In the genomic region with DNA sequence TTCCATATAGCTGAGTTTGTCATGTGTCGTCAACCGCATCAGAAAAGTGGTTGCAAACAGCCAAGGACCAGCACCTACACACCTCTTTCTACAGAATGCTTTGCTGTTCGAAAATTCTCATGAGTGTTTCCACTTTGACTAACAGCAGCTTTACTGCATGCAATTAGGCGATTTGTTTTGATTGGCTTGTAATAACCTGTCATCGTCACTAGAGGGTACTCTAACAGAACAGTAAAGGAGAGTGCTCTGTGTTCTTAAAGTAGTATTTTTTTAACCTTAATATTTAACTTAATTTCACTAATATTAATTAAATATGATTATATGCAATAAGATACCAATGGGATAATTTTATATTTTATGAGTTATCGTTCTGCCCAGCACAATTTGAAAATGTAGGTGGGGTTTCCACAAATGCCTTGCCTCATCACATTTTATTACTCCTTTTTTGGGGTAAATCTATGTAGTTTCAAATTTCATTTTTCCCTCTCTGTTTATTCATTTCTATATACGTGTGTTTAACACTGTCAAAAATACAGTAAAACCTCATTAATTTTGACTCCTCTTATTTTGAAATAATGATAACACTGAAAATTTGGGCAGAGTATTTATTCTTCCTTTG, we compare ENCODE assay signal across 8 cellular contexts.
DNase-seq lines count a peak whose midpoint lies in the region; TF ChIP-seq lines count a peak whose summit lies in the region.

No MANE protein-coding gene starts in this region.

- no peak for TF ChIP-seq EP300 in Ishikawa (IDR thresholded peaks at IDR 0.05; ENCODE audit: borderline replicate concordance)

- DNase-seq in NOMO-1 treated with DMSO at 0.1 percent for 48 hours (lab: John Stamatoyannopoulos, UW; ENCODE audit: unreplicated experiment) (peak; percentile 13), NOMO-1 treated with dmso at 0.1 percent for 144 hours (lab: John Stamatoyannopoulos, UW; ENCODE audit: unreplicated experiment) (no peak), GM23248 (peak; percentile 57), RKO (ENCODE audit: low spot score) (peak; percentile 58), epithelial cell of esophagus (ENCODE audit: low read depth) (peak; percentile 59), posterior cingulate gyrus (no peak)

- H3K9me3 ChIP-seq in GM23248 (ENCODE audit: low read depth) (no peaks in the 10 kb centered on the region), neutrophil (no peaks in the 10 kb centered on the region)

- H3K9me2 ChIP-seq in GM23248 (ENCODE audit: insufficient read depth) = no peaks in the 10 kb centered on the region

- H3K4me2 ChIP-seq in GM23248 (ENCODE audit: unreplicated experiment) = no peak overlapping the region

- TF ChIP-seq CTCF in epithelial cell of esophagus (IDR thresholded peaks at IDR 0.05; ENCODE audit: insufficient read depth, low read depth, low read length, missing control alignments) (peak; percentile 75), neutrophil (IDR thresholded peaks at IDR 0.05) (peak; percentile 51)

- intact Hi-C loops in posterior cingulate gyrus (cut with DNase I) = no loop called here

- no peaks in the 10 kb centered on the region for H4K20me1 ChIP-seq in GM23248 (ENCODE audit: insufficient read depth)

- H3K4me1 ChIP-seq in GM23248 (ENCODE audit: insufficient read depth) (no peaks in the 10 kb centered on the region), neutrophil (ENCODE audit: control insufficient read depth in 1 of 2, insufficient read depth in 1 of 2, low read depth in 1 of 2, low read length in 1 of 2) (no peaks in the 10 kb centered on the region)

- H3K27ac ChIP-seq in GM23248 = no peak overlapping the region
- H3K27ac ChIP-seq in neutrophil = no peak overlapping the region

- 13 to 15% methylated on average over 7 of the region's 7 CpGs for WGBS in GM23248 (ENCODE audit: low coverage in 1 of 2, low lambda C conversion rate in 2 of 2, missing lambda C conversion rate in 2 of 2), 2 experiments

- TF ChIP-seq RAD21 in Ishikawa (IDR thresholded peaks at IDR 0.05; ENCODE audit: low read depth) = peak; percentile 54

- in situ Hi-C loops in GM23248 (cut with MboI) = no loop called here

- H3K79me2 ChIP-seq in GM23248 (ENCODE audit: insufficient read depth) = no peaks in the 10 kb centered on the region

- H3K27me3 ChIP-seq in GM23248 (replicated peaks; ENCODE audit: insufficient read depth) (no peaks in the 10 kb centered on the region), neutrophil (peaks cover 6% of the 10 kb centered on the region)

- H2AFZ ChIP-seq in GM23248 = no peak overlapping the region

- no peaks in the 10 kb centered on the region for H3K36me3 ChIP-seq in GM23248 (ENCODE audit: low read depth)
- no peaks in the 10 kb centered on the region for H3K36me3 ChIP-seq in neutrophil

- H3K4me3 ChIP-seq in GM23248 = no peak overlapping the region
- H3K4me3 ChIP-seq in epithelial cell of esophagus (ENCODE audit: low read length) = no peak overlapping the region
- H3K4me3 ChIP-seq in neutrophil (ENCODE audit: low read depth in 1 of 2, low read length in 1 of 2) = no peak overlapping the region

- H3K9ac ChIP-seq in GM23248 = no peak overlapping the region

- H3F3A ChIP-seq in GM23248 (ENCODE audit: insufficient read depth) = no peaks in the 10 kb centered on the region

TF ChIP-seq in Ishikawa, 13 proteins besides CTCF, POLR2A, EP300 and RAD21:
- TF ChIP-seq EGR1 (IDR thresholded peaks at IDR 0.05) (no peak), TEAD4 (IDR thresholded peaks at IDR 0.05) (no peak), USF1 (IDR thresholded peaks at IDR 0.05) (no peak), TCF12 (IDR thresholded peaks at IDR 0.05; ENCODE audit: low read depth) (no peak), CREB1 (IDR thresholded peaks at IDR 0.05; ENCODE audit: low read depth) (no peak), YY1 (IDR thresholded peaks at IDR 0.05; ENCODE audit: low read depth) (no peak)
- TF ChIP-seq, protein P1, sequence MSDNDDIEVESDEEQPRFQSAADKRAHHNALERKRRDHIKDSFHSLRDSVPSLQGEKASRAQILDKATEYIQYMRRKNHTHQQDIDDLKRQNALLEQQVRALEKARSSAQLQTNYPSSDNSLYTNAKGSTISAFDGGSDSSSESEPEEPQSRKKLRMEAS (IDR thresholded peaks at IDR 0.05) = no peak

Comparison
In these comparisons a context has a peak if more than half of its experiments do, and no peak if none do; other contexts are left out.
1. DNase-seq: peak in NOMO-1 treated with DMSO at 0.1 percent for 48 hours (single experiment), GM23248 (single experiment), RKO (single experiment) and epithelial cell of esophagus (single experiment); none in NOMO-1 treated with dmso at 0.1 percent for 144 hours (single experiment) and posterior cingulate gyrus (0 of 10).